ENCODE assay signal across 1 cellular context in the genomic region with DNA sequence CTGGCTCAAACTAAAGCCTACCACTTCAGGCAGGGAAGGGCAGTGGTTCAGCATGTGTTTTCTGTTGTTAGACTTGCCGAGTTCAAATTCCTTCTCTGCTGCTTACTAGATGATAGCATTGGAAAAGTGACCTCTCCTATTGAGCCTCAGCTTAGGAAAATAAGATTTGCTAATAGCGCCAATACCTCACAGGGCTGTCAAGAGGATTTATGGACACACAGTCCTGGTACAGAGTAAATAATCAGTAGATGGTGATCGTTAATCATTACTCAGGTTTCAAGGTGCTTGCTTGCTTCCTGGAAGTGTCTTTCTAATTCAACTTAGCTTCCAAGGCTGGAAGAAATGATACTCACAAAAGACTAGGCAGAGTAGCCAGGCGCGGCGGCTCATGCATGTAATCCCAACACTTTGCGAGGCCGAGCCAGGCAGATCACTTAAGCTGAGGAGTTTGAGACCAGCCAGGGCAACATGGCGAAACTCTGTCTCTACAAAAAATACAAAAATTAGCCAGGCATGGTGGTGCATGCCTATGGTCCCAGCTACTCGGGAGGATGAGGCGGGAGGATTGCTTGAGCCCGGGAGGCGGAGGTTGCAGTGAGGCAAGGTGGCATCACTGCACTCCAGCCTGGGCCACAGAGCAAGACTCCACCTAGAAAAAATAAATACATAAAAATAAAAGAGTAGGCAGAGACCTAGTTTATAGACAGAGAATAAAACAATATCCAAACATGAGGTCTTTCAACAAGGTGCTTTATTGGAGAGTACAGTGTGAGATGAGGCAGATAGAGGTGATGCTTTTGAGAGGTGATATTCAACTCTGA.
TF ChIP-seq lines count a peak whose summit lies in the region.

No MANE protein-coding gene starts in this region.

TF ChIP-seq in HepG2, 621 proteins besides CTCF, POLR2A, EP300 and RAD21 (continued from another document and continues in another):
- TF ChIP-seq, protein P1, sequence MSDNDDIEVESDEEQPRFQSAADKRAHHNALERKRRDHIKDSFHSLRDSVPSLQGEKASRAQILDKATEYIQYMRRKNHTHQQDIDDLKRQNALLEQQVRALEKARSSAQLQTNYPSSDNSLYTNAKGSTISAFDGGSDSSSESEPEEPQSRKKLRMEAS (IDR thresholded peaks at IDR 0.05): peak; percentile 55; the same call in 1 of the 2 replicates
- TF ChIP-seq, protein P2, sequence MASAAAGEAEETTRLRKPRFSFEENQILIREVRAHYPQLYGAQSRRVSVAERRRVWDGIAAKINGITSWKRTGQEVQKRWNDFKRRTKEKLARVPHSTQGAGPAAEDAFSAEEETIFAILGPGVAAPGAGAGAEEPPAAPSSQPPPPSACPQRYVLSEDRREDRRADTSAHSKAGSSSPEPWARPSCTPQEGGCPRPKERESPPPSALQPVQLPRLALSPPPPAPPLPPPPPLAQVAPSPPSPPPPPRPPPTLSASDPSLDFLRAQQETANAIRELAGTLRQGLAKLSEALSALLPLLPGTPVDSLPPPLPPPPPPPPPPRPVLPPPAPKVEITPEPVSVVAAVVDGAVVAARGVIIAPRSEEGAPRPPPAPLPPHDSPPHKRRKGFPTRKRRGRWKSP (CRISPR knock-in tag; IDR thresholded peaks at IDR 0.05): peak; percentile 43; the same call in 1 of the 2 replicates
- TF ChIP-seq FOXK1 (CRISPR knock-in tag; IDR thresholded peaks at IDR 0.05; ENCODE audit: borderline replicate concordance, low read depth) (peak; percentile 20; the same call in 1 of the 2 replicates), KLF15 (CRISPR knock-in tag; IDR thresholded peaks at IDR 0.05; ENCODE audit: borderline replicate concordance) (no peak), STAG1 (CRISPR knock-in tag; IDR thresholded peaks at IDR 0.05) (0 out of 2 replicates have a peak, but pooled peaks have one; percentile 12), CAMTA2 (CRISPR knock-in tag; IDR thresholded peaks at IDR 0.05; ENCODE audit: borderline replicate concordance) (no peak), RBFOX2 (IDR thresholded peaks at IDR 0.05; ENCODE audit: low read depth, low read length) (no peak), SOX13 (IDR thresholded peaks at IDR 0.05) (no peak), SOX13 (CRISPR knock-in tag; conservative IDR thresholded peaks at IDR 0.05 in 1 of 2, IDR thresholded peaks at IDR 0.05 in 1 of 2) (peak in 1 of 2 experiments; percentile 81; a peak in 2 of 4 replicates), ZNF724P (CRISPR knock-in tag; IDR thresholded peaks at IDR 0.05; ENCODE audit: borderline replicate concordance) (no peak), HOXA5 (CRISPR knock-in tag; IDR thresholded peaks at IDR 0.05) (peak; percentile 99), ARNT2 (CRISPR knock-in tag; IDR thresholded peaks at IDR 0.05; ENCODE audit: low read depth) (no peak), NAIF1 (CRISPR knock-in tag; IDR thresholded peaks at IDR 0.05; ENCODE audit: borderline replicate concordance) (no peak), GATA4 (IDR thresholded peaks at IDR 0.05; ENCODE audit: borderline replicate concordance, low read depth) (no peak), AGO1 (IDR thresholded peaks at IDR 0.05; ENCODE audit: low read depth, low read length, poor library complexity, severe bottlenecking) (no peak), ZNF776 (CRISPR knock-in tag; IDR thresholded peaks at IDR 0.05) (no peak), ZNF274 (CRISPR knock-in tag; IDR thresholded peaks at IDR 0.05) (no peak), TEAD2 (CRISPR knock-in tag; IDR thresholded peaks at IDR 0.05) (no peak), EEA1 (CRISPR knock-in tag; IDR thresholded peaks at IDR 0.05; ENCODE audit: borderline replicate concordance) (no peak), ZSCAN9 (CRISPR knock-in tag; IDR thresholded peaks at IDR 0.05; ENCODE audit: borderline replicate concordance) (peak; percentile 57; the same call in 1 of the 2 replicates), NR1H2 (CRISPR knock-in tag; IDR thresholded peaks at IDR 0.05; ENCODE audit: borderline replicate concordance, low read depth) (no peak)
- TF ChIP-seq, protein P3, sequence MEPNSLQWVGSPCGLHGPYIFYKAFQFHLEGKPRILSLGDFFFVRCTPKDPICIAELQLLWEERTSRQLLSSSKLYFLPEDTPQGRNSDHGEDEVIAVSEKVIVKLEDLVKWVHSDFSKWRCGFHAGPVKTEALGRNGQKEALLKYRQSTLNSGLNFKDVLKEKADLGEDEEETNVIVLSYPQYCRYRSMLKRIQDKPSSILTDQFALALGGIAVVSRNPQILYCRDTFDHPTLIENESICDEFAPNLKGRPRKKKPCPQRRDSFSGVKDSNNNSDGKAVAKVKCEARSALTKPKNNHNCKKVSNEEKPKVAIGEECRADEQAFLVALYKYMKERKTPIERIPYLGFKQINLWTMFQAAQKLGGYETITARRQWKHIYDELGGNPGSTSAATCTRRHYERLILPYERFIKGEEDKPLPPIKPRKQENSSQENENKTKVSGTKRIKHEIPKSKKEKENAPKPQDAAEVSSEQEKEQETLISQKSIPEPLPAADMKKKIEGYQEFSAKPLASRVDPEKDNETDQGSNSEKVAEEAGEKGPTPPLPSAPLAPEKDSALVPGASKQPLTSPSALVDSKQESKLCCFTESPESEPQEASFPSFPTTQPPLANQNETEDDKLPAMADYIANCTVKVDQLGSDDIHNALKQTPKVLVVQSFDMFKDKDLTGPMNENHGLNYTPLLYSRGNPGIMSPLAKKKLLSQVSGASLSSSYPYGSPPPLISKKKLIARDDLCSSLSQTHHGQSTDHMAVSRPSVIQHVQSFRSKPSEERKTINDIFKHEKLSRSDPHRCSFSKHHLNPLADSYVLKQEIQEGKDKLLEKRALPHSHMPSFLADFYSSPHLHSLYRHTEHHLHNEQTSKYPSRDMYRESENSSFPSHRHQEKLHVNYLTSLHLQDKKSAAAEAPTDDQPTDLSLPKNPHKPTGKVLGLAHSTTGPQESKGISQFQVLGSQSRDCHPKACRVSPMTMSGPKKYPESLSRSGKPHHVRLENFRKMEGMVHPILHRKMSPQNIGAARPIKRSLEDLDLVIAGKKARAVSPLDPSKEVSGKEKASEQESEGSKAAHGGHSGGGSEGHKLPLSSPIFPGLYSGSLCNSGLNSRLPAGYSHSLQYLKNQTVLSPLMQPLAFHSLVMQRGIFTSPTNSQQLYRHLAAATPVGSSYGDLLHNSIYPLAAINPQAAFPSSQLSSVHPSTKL (CRISPR knock-in tag; IDR thresholded peaks at IDR 0.05): peak; percentile 81
- TF ChIP-seq, protein P4, sequence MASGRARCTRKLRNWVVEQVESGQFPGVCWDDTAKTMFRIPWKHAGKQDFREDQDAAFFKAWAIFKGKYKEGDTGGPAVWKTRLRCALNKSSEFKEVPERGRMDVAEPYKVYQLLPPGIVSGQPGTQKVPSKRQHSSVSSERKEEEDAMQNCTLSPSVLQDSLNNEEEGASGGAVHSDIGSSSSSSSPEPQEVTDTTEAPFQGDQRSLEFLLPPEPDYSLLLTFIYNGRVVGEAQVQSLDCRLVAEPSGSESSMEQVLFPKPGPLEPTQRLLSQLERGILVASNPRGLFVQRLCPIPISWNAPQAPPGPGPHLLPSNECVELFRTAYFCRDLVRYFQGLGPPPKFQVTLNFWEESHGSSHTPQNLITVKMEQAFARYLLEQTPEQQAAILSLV (CRISPR knock-in tag; IDR thresholded peaks at IDR 0.05; ENCODE audit: borderline replicate concordance): no peak
- TF ChIP-seq, protein P5, sequence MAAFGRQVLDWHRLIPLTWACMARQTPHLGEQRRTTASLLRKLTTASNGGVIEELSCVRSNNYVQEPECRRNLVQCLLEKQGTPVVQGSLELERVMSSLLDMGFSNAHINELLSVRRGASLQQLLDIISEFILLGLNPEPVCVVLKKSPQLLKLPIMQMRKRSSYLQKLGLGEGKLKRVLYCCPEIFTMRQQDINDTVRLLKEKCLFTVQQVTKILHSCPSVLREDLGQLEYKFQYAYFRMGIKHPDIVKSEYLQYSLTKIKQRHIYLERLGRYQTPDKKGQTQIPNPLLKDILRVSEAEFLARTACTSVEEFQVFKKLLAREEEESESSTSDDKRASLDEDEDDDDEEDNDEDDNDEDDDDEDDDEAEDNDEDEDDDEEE (CRISPR knock-in tag; IDR thresholded peaks at IDR 0.05): no peak
- TF ChIP-seq, protein P6, sequence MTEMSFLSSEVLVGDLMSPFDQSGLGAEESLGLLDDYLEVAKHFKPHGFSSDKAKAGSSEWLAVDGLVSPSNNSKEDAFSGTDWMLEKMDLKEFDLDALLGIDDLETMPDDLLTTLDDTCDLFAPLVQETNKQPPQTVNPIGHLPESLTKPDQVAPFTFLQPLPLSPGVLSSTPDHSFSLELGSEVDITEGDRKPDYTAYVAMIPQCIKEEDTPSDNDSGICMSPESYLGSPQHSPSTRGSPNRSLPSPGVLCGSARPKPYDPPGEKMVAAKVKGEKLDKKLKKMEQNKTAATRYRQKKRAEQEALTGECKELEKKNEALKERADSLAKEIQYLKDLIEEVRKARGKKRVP (CRISPR knock-in tag; IDR thresholded peaks at IDR 0.05): 0 out of 4 replicates have a peak, but pooled peaks of 1 of the 2 experiments have one; percentile 23
- TF ChIP-seq, protein P7, sequence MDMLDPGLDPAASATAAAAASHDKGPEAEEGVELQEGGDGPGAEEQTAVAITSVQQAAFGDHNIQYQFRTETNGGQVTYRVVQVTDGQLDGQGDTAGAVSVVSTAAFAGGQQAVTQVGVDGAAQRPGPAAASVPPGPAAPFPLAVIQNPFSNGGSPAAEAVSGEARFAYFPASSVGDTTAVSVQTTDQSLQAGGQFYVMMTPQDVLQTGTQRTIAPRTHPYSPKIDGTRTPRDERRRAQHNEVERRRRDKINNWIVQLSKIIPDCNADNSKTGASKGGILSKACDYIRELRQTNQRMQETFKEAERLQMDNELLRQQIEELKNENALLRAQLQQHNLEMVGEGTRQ (IDR thresholded peaks at IDR 0.05; ENCODE audit: low read depth, low read length): no peak
- TF ChIP-seq, protein P7 (CRISPR knock-in tag; IDR thresholded peaks at IDR 0.05; ENCODE audit: borderline replicate concordance): no peak
- TF ChIP-seq, protein P8, sequence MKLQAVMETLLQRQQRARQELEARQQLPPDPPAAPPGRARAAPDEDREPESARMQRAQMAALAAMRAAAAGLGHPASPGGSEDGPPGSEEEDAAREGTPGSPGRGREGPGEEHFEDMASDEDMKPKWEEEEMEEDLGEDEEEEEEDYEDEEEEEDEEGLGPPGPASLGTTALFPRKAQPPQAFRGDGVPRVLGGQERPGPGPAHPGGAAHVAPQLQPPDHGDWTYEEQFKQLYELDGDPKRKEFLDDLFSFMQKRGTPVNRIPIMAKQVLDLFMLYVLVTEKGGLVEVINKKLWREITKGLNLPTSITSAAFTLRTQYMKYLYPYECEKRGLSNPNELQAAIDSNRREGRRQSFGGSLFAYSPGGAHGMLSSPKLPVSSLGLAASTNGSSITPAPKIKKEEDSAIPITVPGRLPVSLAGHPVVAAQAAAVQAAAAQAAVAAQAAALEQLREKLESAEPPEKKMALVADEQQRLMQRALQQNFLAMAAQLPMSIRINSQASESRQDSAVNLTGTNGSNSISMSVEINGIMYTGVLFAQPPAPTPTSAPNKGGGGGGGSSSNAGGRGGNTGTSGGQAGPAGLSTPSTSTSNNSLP (IDR thresholded peaks at IDR 0.05; ENCODE audit: low read depth, low read length): peak; percentile 77
- TF ChIP-seq, protein P9, sequence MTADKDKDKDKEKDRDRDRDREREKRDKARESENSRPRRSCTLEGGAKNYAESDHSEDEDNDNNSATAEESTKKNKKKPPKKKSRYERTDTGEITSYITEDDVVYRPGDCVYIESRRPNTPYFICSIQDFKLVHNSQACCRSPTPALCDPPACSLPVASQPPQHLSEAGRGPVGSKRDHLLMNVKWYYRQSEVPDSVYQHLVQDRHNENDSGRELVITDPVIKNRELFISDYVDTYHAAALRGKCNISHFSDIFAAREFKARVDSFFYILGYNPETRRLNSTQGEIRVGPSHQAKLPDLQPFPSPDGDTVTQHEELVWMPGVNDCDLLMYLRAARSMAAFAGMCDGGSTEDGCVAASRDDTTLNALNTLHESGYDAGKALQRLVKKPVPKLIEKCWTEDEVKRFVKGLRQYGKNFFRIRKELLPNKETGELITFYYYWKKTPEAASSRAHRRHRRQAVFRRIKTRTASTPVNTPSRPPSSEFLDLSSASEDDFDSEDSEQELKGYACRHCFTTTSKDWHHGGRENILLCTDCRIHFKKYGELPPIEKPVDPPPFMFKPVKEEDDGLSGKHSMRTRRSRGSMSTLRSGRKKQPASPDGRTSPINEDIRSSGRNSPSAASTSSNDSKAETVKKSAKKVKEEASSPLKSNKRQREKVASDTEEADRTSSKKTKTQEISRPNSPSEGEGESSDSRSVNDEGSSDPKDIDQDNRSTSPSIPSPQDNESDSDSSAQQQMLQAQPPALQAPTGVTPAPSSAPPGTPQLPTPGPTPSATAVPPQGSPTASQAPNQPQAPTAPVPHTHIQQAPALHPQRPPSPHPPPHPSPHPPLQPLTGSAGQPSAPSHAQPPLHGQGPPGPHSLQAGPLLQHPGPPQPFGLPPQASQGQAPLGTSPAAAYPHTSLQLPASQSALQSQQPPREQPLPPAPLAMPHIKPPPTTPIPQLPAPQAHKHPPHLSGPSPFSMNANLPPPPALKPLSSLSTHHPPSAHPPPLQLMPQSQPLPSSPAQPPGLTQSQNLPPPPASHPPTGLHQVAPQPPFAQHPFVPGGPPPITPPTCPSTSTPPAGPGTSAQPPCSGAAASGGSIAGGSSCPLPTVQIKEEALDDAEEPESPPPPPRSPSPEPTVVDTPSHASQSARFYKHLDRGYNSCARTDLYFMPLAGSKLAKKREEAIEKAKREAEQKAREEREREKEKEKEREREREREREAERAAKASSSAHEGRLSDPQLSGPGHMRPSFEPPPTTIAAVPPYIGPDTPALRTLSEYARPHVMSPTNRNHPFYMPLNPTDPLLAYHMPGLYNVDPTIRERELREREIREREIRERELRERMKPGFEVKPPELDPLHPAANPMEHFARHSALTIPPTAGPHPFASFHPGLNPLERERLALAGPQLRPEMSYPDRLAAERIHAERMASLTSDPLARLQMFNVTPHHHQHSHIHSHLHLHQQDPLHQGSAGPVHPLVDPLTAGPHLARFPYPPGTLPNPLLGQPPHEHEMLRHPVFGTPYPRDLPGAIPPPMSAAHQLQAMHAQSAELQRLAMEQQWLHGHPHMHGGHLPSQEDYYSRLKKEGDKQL (CRISPR knock-in tag; IDR thresholded peaks at IDR 0.05; ENCODE audit: low read depth): peak; percentile 63; the same call in 1 of the 2 replicates
- TF ChIP-seq, protein P10, sequence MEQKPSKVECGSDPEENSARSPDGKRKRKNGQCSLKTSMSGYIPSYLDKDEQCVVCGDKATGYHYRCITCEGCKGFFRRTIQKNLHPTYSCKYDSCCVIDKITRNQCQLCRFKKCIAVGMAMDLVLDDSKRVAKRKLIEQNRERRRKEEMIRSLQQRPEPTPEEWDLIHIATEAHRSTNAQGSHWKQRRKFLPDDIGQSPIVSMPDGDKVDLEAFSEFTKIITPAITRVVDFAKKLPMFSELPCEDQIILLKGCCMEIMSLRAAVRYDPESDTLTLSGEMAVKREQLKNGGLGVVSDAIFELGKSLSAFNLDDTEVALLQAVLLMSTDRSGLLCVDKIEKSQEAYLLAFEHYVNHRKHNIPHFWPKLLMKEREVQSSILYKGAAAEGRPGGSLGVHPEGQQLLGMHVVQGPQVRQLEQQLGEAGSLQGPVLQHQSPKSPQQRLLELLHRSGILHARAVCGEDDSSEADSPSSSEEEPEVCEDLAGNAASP (CRISPR knock-in tag; IDR thresholded peaks at IDR 0.05; ENCODE audit: borderline replicate concordance): no peak
